Comparison of ENCODE assay signal across 19 cellular contexts in the genomic region with DNA sequence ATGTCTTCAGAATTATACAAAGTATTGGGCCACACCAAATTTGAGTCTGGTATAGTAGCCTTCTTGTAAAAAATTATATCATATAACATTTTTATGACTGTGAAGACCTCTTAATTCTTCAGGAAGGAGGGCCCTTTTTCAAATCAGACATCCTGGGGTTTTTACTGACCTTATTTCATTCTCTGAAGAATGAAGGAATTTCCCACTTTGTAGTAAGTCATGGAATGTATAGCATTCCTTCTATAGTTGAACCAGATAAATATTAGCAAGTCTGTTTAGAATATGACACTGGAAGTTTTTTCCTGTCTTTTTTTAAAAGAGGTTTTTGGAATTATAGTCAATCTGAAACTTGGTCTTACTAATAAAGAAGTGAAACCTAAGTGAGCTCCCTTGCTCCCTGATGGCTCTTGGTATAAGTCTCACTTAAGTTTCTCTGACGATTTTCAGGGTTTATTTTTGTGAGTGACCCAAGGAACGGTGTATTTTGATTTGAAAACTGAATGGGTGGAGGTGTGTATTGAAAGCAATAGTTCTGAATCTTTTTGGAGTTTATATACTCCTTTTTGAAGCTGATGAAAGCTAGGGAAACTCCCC.
DNase-seq lines count a peak whose midpoint lies in the region; FAIRE-seq and TF ChIP-seq lines count a peak whose summit lies in the region.
"Had no signal": no experiment of that assay in that cellular context is flagged by ENCODE, and none has a peak within 500 bp of the region (broad histone marks: within the 10 kb centered on the region; RNA-seq: fewer than 3 reads in every experiment).

No MANE protein-coding gene starts in this region.

- H3K9me3 ChIP-seq in SK-N-MC (ENCODE audit: low read depth, low read length), result no peaks in the 10 kb centered on the region
- H3K9me3 ChIP-seq: left lung, pancreas, SJCRH30 had no signal

- no peaks in the 10 kb centered on the region for H3K27me3 ChIP-seq in GM06990 (replicated peaks; ENCODE audit: control insufficient read depth, insufficient read depth, low read length)
- H3K27me3 ChIP-seq: left lung, pancreas, SJCRH30 had no signal

- no peak for FAIRE-seq in D721Med (lab: Jason Lieb, UNC)
- FAIRE-seq: HTR-8/SVneo, pancreas had no signal

- TF ChIP-seq CTCF in GM06990 (IDR thresholded peaks at IDR 0.05; ENCODE audit: insufficient read depth, low read length, poor library complexity, severe bottlenecking), result no peak
- no peak for TF ChIP-seq CTCF in GM20000 (IDR thresholded peaks at IDR 0.05; ENCODE audit: extremely low read depth, missing control alignments)
- TF ChIP-seq CTCF in D721Med (IDR thresholded peaks at IDR 0.05; ENCODE audit: insufficient read depth, missing control alignments), result no peak

- H3K4me3 ChIP-seq in GM06990 (replicated peaks; ENCODE audit: low read depth, low read length) (no peak overlapping the region), SK-N-MC (peak overlapping the region; percentile 16; the same call in 1 of the 2 replicates)
- H3K4me3 ChIP-seq: left lung, pancreas, SJCRH30 had no signal

- H3K27ac ChIP-seq in SK-N-MC, result peak overlapping the region; percentile 29
- H3K27ac ChIP-seq: left lung, pancreas, SJCRH30 had no signal

- DNase-seq in GM06990 (ENCODE audit: extremely low read depth, insufficient read length), result peak; percentile 46
- peak; percentile 32 for DNase-seq in GM20000 (ENCODE audit: low spot score)
- no peak for DNase-seq in SK-N-MC (ENCODE audit: low read depth, low spot score)
- DNase-seq in iris pigment epithelial cell (ENCODE audit: low read depth), result peak; percentile 11
- no peak for DNase-seq in D721Med (ENCODE audit: insufficient read length, low spot score)
- no peak for DNase-seq in NCI-H748 treated with DMSO at 0.1 percent for 48 hours (lab: John Stamatoyannopoulos, UW)
- DNase-seq in islet precursor cell, result no peak
- DNase-seq in OCI-M2 (lab: John Stamatoyannopoulos, UW; ENCODE audit: unreplicated experiment), result no peak
- DNase-seq: activated effector memory CD4-positive, alpha-beta T cell treated with anti-CD3 and anti-CD28 coated beads, Interleukin-2, amount 50 U/mL, for 16 hours; amygdala; CD4-positive, alpha-beta T cell; cerebellar nuclear complex; left lung; NCI-H187; NCI-H446 treated with DMSO at 0.1 percent for 48 hours; pancreas; SJCRH30; stimulated activated CD4-positive, alpha-beta T cell treated with anti-CD3 and anti-CD28 coated beads, Interleukin-4, amount 100 ng/mL, for 24 hours had no signal

- H3K9ac ChIP-seq in SK-N-MC (ENCODE audit: insufficient read length), result peak overlapping the region; percentile 24

- H3K36me3 ChIP-seq in GM06990 (ENCODE audit: control insufficient read depth, insufficient read depth, low read length) (no peaks in the 10 kb centered on the region), SK-N-MC (ENCODE audit: insufficient read depth, low read length) (peaks cover 1% of the 10 kb centered on the region)
- H3K36me3 ChIP-seq: left lung, pancreas, SJCRH30 had no signal

Comparison
In these comparisons a context has a peak if more than half of its experiments do, and no peak if none do; other contexts are left out.
1. DNase-seq: peak in GM06990 (single experiment), GM20000 (single experiment) and iris pigment epithelial cell (single experiment); none in SK-N-MC (single experiment), D721Med (single experiment), NCI-H748 treated with DMSO at 0.1 percent for 48 hours (single experiment), islet precursor cell (single experiment) and OCI-M2 (single experiment).